In genomic region chr7:122136033-122136432, GRCh38 we compare ENCODE assay signal across 19 cellular contexts. TPM values are rescaled to one million over a fixed set of nuclear protein-coding genes. Genes with fewer than 3 reads are reported as not detected.
DNase-seq lines count a peak whose midpoint lies in the region; ATAC-seq and TF ChIP-seq lines count a peak whose summit lies in the region.
"Had no signal": no experiment of that assay in that cellular context is flagged by ENCODE, and none has a peak within 500 bp of the region (broad histone marks: within the 10 kb centered on the region; RNA-seq: fewer than 3 reads in every experiment).

No MANE protein-coding gene starts in this region.

- no peaks in the 10 kb centered on the region for H3F3A ChIP-seq in PC-9 (ENCODE audit: insufficient read depth, low read depth)

- no peak overlapping the region for H3K4me3 ChIP-seq in PC-9
- H3K4me3 ChIP-seq in fibroblast of lung (replicated peaks in 1 of 4; ENCODE audit: control extremely low read depth in 1 of 4, insufficient read depth in 1 of 4, low read depth in 3 of 4, low read length in 4 of 4): peak overlapping the region in 3 of 4 experiments; percentile 55 to 75 (median 62)
- H3K4me3 ChIP-seq in skeletal muscle satellite cell (ENCODE audit: low read length): peak overlapping the region; percentile 67

- no peaks in the 10 kb centered on the region for H3K36me3 ChIP-seq in PC-9 (ENCODE audit: low read depth)
- no peaks in the 10 kb centered on the region for H3K36me3 ChIP-seq in fibroblast of lung (ENCODE audit: control insufficient read depth, insufficient read depth, low read length)
- no peaks in the 10 kb centered on the region for H3K36me3 ChIP-seq in skeletal muscle satellite cell (ENCODE audit: insufficient read depth, low read length)
- H3K36me3 ChIP-seq: SJCRH30, transverse colon had no signal

- H3K9ac ChIP-seq in fibroblast of lung (ENCODE audit: insufficient read depth, low read length): no peak overlapping the region
- peak overlapping the region; percentile 51 for H3K9ac ChIP-seq in skeletal muscle satellite cell (ENCODE audit: low read depth, low read length)

- H3K4me2 ChIP-seq in PC-9 (peak overlapping the region; percentile 66; the same call in 1 of the 2 replicates), fibroblast of lung (ENCODE audit: extremely low read depth, insufficient read depth, low read length) (peak overlapping the region; percentile 98), skeletal muscle satellite cell (ENCODE audit: low read length) (peak overlapping the region; percentile 81)

- peak overlapping the region; percentile 71; the same call in 1 of the 2 replicates for H2AFZ ChIP-seq in PC-9
- H2AFZ ChIP-seq in fibroblast of lung (ENCODE audit: low read length): no peak overlapping the region

- no peak for TF ChIP-seq CTCF in PC-9 (conservative IDR thresholded peaks at IDR 0.05)
- no peak for TF ChIP-seq CTCF in fibroblast of lung (conservative IDR thresholded peaks at IDR 0.05 in 1 of 2, IDR thresholded peaks at IDR 0.05 in 1 of 2; ENCODE audit: low read depth in 1 of 2, low read length in 2 of 2)

- no peaks in the 10 kb centered on the region for H3K9me2 ChIP-seq in PC-9 (ENCODE audit: insufficient read depth)

- H3K27ac ChIP-seq in PC-9: no peak overlapping the region
- H3K27ac ChIP-seq in fibroblast of lung (ENCODE audit: insufficient read depth, low read length): no peak overlapping the region
- H3K27ac ChIP-seq: SJCRH30 had no signal

- intact Hi-C loops in PC-9 (cut with micrococcal nuclease; ENCODE audit: unreplicated experiment): no loop called here

- DNase-seq in NCI-H748 (lab: John Stamatoyannopoulos, UW; ENCODE audit: unreplicated experiment): peak; percentile 10
- DNase-seq in NCI-H748 treated with DMSO at 0.1 percent for 48 hours (lab: John Stamatoyannopoulos, UW): no peak
- no peak for DNase-seq in PC-9
- DNase-seq in fibroblast of lung (ENCODE audit: low read depth in 2 of 2): peak in 1 of 2 donors; percentile 41
- DNase-seq in NCI-H1048 (lab: John Stamatoyannopoulos, UW): no peak
- DNase-seq: activated CD4-positive, CD25-positive, alpha-beta regulatory T cell; activated naive CD8-positive, alpha-beta T cell treated with anti-CD3 and anti-CD28 coated beads, Interleukin-2, amount 10 ng/mL, durations not matched to agents 7 days and 5 days; CD4-positive, alpha-beta T cell; DND-41; foreskin melanocyte; left colon; NCI-H524; SJCRH30; stimulated activated naive B cell treated with anti-CD40 and anti-IgM and Interleukin-4, amounts not matched to agents 10 μg/mL and 1 μg/mL and 100 μg/mL, for 72 hours; T-helper 2 cell; transverse colon had no signal

- H3K27me3 ChIP-seq in PC-9 (ENCODE audit: insufficient read depth, low read depth): no peaks in the 10 kb centered on the region
- no peaks in the 10 kb centered on the region for H3K27me3 ChIP-seq in fibroblast of lung (ENCODE audit: control insufficient read depth, insufficient read depth, low read length)
- H3K27me3 ChIP-seq in skeletal muscle satellite cell (ENCODE audit: control insufficient read depth, insufficient read depth, low read length): no peaks in the 10 kb centered on the region
- H3K27me3 ChIP-seq: SJCRH30, transverse colon had no signal

- ATAC-seq in GM21619 (IDR thresholded peaks at IDR 0.05; ENCODE audit: unreplicated experiment) (no peak), GM19455 (IDR thresholded peaks at IDR 0.05; ENCODE audit: unreplicated experiment) (no peak)
- ATAC-seq: left colon; stimulated activated naive B cell treated with anti-CD40 and anti-IgM and Interleukin-4, amounts not matched to agents 10 μg/mL and 1 μg/mL and 100 μg/mL, for 72 hours had no signal

- H4K20me1 ChIP-seq in PC-9 (ENCODE audit: insufficient read depth) (no peaks in the 10 kb centered on the region), fibroblast of lung (ENCODE audit: control insufficient read depth, extremely low read depth, insufficient read depth, low read length) (no peaks in the 10 kb centered on the region)

- H3K9me3 ChIP-seq in PC-9 (ENCODE audit: insufficient read depth, low read depth) (no peaks in the 10 kb centered on the region), fibroblast of lung (ENCODE audit: control insufficient read depth, insufficient read depth, low read depth, low read length) (no peaks in the 10 kb centered on the region), skeletal muscle satellite cell (replicated peaks; ENCODE audit: low read length) (no peaks in the 10 kb centered on the region)
- H3K9me3 ChIP-seq: SJCRH30, transverse colon had no signal

- POLR2A ChIA-PET in PC-9 (lab: Charles Lee; ENCODE audit: unreplicated experiment): interaction anchor here (0.7 kb wide), 1 partner anchor 10 kb away, joined by 9 read pairs; no protein-coding TSS in a partner anchor

- H3K79me2 ChIP-seq in PC-9 (ENCODE audit: low read depth): no peaks in the 10 kb centered on the region
- peaks cover 22% of the 10 kb centered on the region for H3K79me2 ChIP-seq in fibroblast of lung (ENCODE audit: control insufficient read depth, insufficient read depth, low read length)

- CTCF ChIA-PET in PC-9 (lab: Charles Lee): no interaction called here

- no peaks in the 10 kb centered on the region for H3K4me1 ChIP-seq in PC-9 (replicated peaks; ENCODE audit: insufficient read depth)
- peaks cover 3% of the 10 kb centered on the region for H3K4me1 ChIP-seq in fibroblast of lung (ENCODE audit: control insufficient read depth, extremely low read depth, insufficient read depth, low read length)
- H3K4me1 ChIP-seq in skeletal muscle satellite cell (ENCODE audit: control insufficient read depth, insufficient read depth, low read length): peaks cover 31% of the 10 kb centered on the region

- BruUV-seq in PC-9 (replicated peaks; lab: Mats Ljungman, UMichigan): no TSS peak

RNA-seq across cellular contexts. Expression of gene AASS, which starts 8.0 kb away (rescaled TPM):
- total RNA-seq in PC-9 (2021) (6.5 and 8.5 TPM in 2 replicates), fibroblast of lung (31.6 and 49.2 TPM in 2 replicates)
- 8.6 and 8.8 TPM in 2 replicates for polyA plus RNA-seq in fibroblast of lung
- 9.1 and 9.8 TPM in 2 replicates for polyA plus RNA-seq in fibroblast of lung (2012)
- polyA minus RNA-seq in fibroblast of lung (ENCODE audit: low replicate concordance): 4.4 and 8.0 TPM in 2 replicates
- 8.5 and 16.2 TPM in 2 replicates for total RNA-seq in skeletal muscle satellite cell (2012; rRNA removed)
